In genomic region chr3:127730666-127731294, GRCh38 we compare ENCODE assay signal across 30 cellular contexts. TPM values are rescaled to one million over a fixed set of nuclear protein-coding genes. Genes with fewer than 3 reads are reported as not detected.
A peak's percentile ranks its signal among the peaks of the same experiment; 100 is the strongest.
DNase-seq lines count a peak whose midpoint lies in the region; ATAC-seq and TF ChIP-seq lines count a peak whose summit lies in the region.
"Had no signal": no experiment of that assay in that cellular context is flagged by ENCODE, and none has a peak within 500 bp of the region (broad histone marks: within the 10 kb centered on the region; RNA-seq: fewer than 3 reads in every experiment).

No MANE protein-coding gene starts in this region.

- no peak overlapping the region for H2AFZ ChIP-seq in Karpas-422 (ENCODE audit: low read length)

- no peaks in the 10 kb centered on the region for H3K9me2 ChIP-seq in Karpas-422 (replicated peaks; ENCODE audit: insufficient read depth, low read length)
- H3K9me2 ChIP-seq: SK-N-SH had no signal

- no peaks in the 10 kb centered on the region for H3K9me3 ChIP-seq in Karpas-422 (ENCODE audit: low read length)
- H3K9me3 ChIP-seq: left lung, ovary, right lobe of liver, SK-N-SH, tibial artery had no signal

- DNase-seq in CD14-positive monocyte (ENCODE audit: low spot score) (no peak), Karpas-422 (peak; percentile 57), osteocyte (ENCODE audit: extremely low spot score, unreplicated experiment) (no peak), ureter (ENCODE audit: low spot score) (no peak), MV-4-11 (lab: John Stamatoyannopoulos, UW) (no peak)
- no peak for DNase-seq in activated CD4-positive, alpha-beta T cell treated with anti-CD3 and anti-CD28 coated beads for 48 hours
- DNase-seq: activated CD4-positive, alpha-beta T cell treated with anti-CD3 and anti-CD28 coated beads for 4 hours; activated naive CD4-positive, alpha-beta T cell treated with anti-CD3 and anti-CD28 coated beads, Interleukin-2, amount 10 ng/mL, durations not matched to agents 7 days and 5 days; activated T-cell treated with anti-CD3 and anti-CD28 coated beads, Interleukin-2, amount 50 U/mL, for 72 hours; amygdala; CD4-positive, CD25-positive, alpha-beta regulatory T cell; central memory CD4-positive, alpha-beta T cell; EL; HCEC 1CT; KBM-7; left lung; MM.1S; NCI-H526 treated with DMSO at 0.1 percent for 48 hours; ovary; right lobe of liver; SK-N-SH; stimulated activated CD4-positive, alpha-beta T cell treated with anti-CD3 and anti-CD28 coated beads, Interleukin-15, amount 100 ng/mL, for 24 hours; stimulated activated naive CD8-positive, alpha-beta T cell treated with anti-CD3 and anti-CD28 coated beads, Interleukin-15, amount 100 ng/mL, for 72 hours; T-helper 2 cell; tibial artery had no signal

- peak overlapping the region; percentile 78 for H3K4me2 ChIP-seq in Karpas-422 (ENCODE audit: low read depth, low read length, poor library complexity, severe bottlenecking)
- H3K4me2 ChIP-seq: SK-N-SH had no signal

- H3K4me3 ChIP-seq in Karpas-422 (ENCODE audit: low read length), result peak overlapping the region; percentile 60; the same call in 1 of the 2 replicates
- H3K4me3 ChIP-seq: left lung, ovary, right lobe of liver, tibial artery had no signal

- peak overlapping the region; percentile 77 for H3K9ac ChIP-seq in Karpas-422 (ENCODE audit: low read length)
- H3K9ac ChIP-seq: SK-N-SH had no signal

- peak overlapping the region; percentile 98 for H3K27ac ChIP-seq in Karpas-422 (ENCODE audit: low read length)
- peak overlapping the region; percentile 55 for H3K27ac ChIP-seq in cingulate gyrus (ENCODE audit: low read depth, low read length)
- H3K27ac ChIP-seq: ovary, right lobe of liver, RWPE1, tibial artery had no signal

- peaks cover 4 to 6% (median 4%) of the 10 kb centered on the region in 7 donors for H3K9me3 Mint-ChIP-seq in CD14-positive monocyte
- no peaks in the 10 kb centered on the region for H3K9me3 Mint-ChIP-seq in osteocyte (ENCODE audit: unreplicated experiment)
- H3K9me3 Mint-ChIP-seq: activated naive CD4-positive, alpha-beta T cell treated with anti-CD3 and anti-CD28 coated beads, Interleukin-2, amount 10 ng/mL, durations not matched to agents 7 days and 5 days; activated T-cell treated with anti-CD3 and anti-CD28 coated beads, Interleukin-2, amount 50 U/mL, for 72 hours; CD4-positive, CD25-positive, alpha-beta regulatory T cell; mesothelial cell of epicardium; natural killer cell treated with Interleukin-12 subunit alpha and Interleukin-12 subunit beta and Interleukin-15 and Interleukin-18, amount 100 ng/mL, for 72 hours; stimulated activated naive CD8-positive, alpha-beta T cell treated with anti-CD3 and anti-CD28 coated beads, Interleukin-15, amount 100 ng/mL, for 72 hours had no signal

- no peak for TF ChIP-seq CTCF in CD14-positive monocyte (IDR thresholded peaks at IDR 0.05)
- no peak for TF ChIP-seq CTCF in osteocyte (IDR thresholded peaks at IDR 0.05)

- H3K36me3 ChIP-seq in Karpas-422 (ENCODE audit: insufficient read depth, low read length), result peaks cover 8% of the 10 kb centered on the region; the same call in 1 of the 2 replicates
- H3K36me3 ChIP-seq: left lung, ovary, right lobe of liver, tibial artery had no signal

- peak overlapping the region; percentile 69 to 99 (median 93) for H3K27ac Mint-ChIP-seq in CD14-positive monocyte
- H3K27ac Mint-ChIP-seq in osteocyte (ENCODE audit: unreplicated experiment), result peak overlapping the region; percentile 24
- H3K27ac Mint-ChIP-seq: activated naive CD4-positive, alpha-beta T cell treated with anti-CD3 and anti-CD28 coated beads, Interleukin-2, amount 10 ng/mL, durations not matched to agents 7 days and 5 days; activated T-cell treated with anti-CD3 and anti-CD28 coated beads, Interleukin-2, amount 50 U/mL, for 72 hours; CD4-positive, CD25-positive, alpha-beta regulatory T cell; mesothelial cell of epicardium; natural killer cell treated with Interleukin-12 subunit alpha and Interleukin-12 subunit beta and Interleukin-15 and Interleukin-18, amount 100 ng/mL, for 72 hours had no signal

- H4K20me1 ChIP-seq in Karpas-422 (ENCODE audit: insufficient read depth, low read depth, low read length), result no peaks in the 10 kb centered on the region

- H3K4me1 Mint-ChIP-seq in CD14-positive monocyte (peaks cover 68% of the 10 kb centered on the region), osteocyte (ENCODE audit: unreplicated experiment) (peaks cover 51% of the 10 kb centered on the region)
- H3K4me1 Mint-ChIP-seq: activated naive CD4-positive, alpha-beta T cell treated with anti-CD3 and anti-CD28 coated beads, Interleukin-2, amount 10 ng/mL, durations not matched to agents 7 days and 5 days; CD4-positive, CD25-positive, alpha-beta regulatory T cell had no signal

- intact Hi-C loops in CD14-positive monocyte (cut with micrococcal nuclease), result no loop called here

- H3K4me3 Mint-ChIP-seq in CD14-positive monocyte, result no peak overlapping the region
- no peak overlapping the region for H3K4me3 Mint-ChIP-seq in osteocyte (ENCODE audit: unreplicated experiment)
- H3K4me3 Mint-ChIP-seq: activated naive CD4-positive, alpha-beta T cell treated with anti-CD3 and anti-CD28 coated beads, Interleukin-2, amount 10 ng/mL, durations not matched to agents 7 days and 5 days; activated T-cell treated with anti-CD3 and anti-CD28 coated beads, Interleukin-2, amount 50 U/mL, for 72 hours; CD4-positive, CD25-positive, alpha-beta regulatory T cell; mesothelial cell of epicardium; natural killer cell treated with Interleukin-12 subunit alpha and Interleukin-12 subunit beta and Interleukin-15 and Interleukin-18, amount 100 ng/mL, for 72 hours; stimulated activated naive CD8-positive, alpha-beta T cell treated with anti-CD3 and anti-CD28 coated beads, Interleukin-15, amount 100 ng/mL, for 72 hours had no signal

- peaks cover 86% of the 10 kb centered on the region for H3K4me1 ChIP-seq in Karpas-422 (ENCODE audit: low read length)

- ATAC-seq in HG02870 (IDR thresholded peaks at IDR 0.05; ENCODE audit: unreplicated experiment), result no peak
- ATAC-seq: activated T-cell treated with anti-CD3 and anti-CD28 coated beads, Interleukin-2, amount 50 U/mL, for 72 hours; left lung; stimulated activated naive CD8-positive, alpha-beta T cell treated with anti-CD3 and anti-CD28 coated beads, Interleukin-15, amount 100 ng/mL, for 72 hours had no signal

- no peaks in the 10 kb centered on the region for H3K27me3 ChIP-seq in Karpas-422 (ENCODE audit: low read length)
- H3K27me3 ChIP-seq: left lung, ovary, right lobe of liver, tibial artery had no signal

- H3K79me2 ChIP-seq in Karpas-422 (ENCODE audit: low read length), result peaks cover 96% of the 10 kb centered on the region

- H3K27me3 Mint-ChIP-seq in CD14-positive monocyte (ENCODE audit: low read depth in 3 of 3), result peaks cover 0 to 2% (median 2%) of the 10 kb centered on the region in 3 donors
- H3K27me3 Mint-ChIP-seq in osteocyte (ENCODE audit: unreplicated experiment), result no peaks in the 10 kb centered on the region

- peaks cover 2 to 8% of the 10 kb centered on the region in 2 donors for H3K36me3 Mint-ChIP-seq in CD14-positive monocyte
- peaks cover 9% of the 10 kb centered on the region for H3K36me3 Mint-ChIP-seq in osteocyte (ENCODE audit: unreplicated experiment)
- H3K36me3 Mint-ChIP-seq: activated naive CD4-positive, alpha-beta T cell treated with anti-CD3 and anti-CD28 coated beads, Interleukin-2, amount 10 ng/mL, durations not matched to agents 7 days and 5 days; CD4-positive, CD25-positive, alpha-beta regulatory T cell; mesothelial cell of epicardium; natural killer cell treated with Interleukin-12 subunit alpha and Interleukin-12 subunit beta and Interleukin-15 and Interleukin-18, amount 100 ng/mL, for 72 hours had no signal

RNA-seq across cellular contexts. Expression of gene ABTB1, which starts 58.0 kb away (rescaled TPM):
- 100 to 1,000 TPM; 107 to 118 TPM for polyA plus RNA-seq in CD14-positive monocyte
- total RNA-seq in Karpas-422 (2014; rRNA removed; shearing (Covaris generic); ENCODE audit: low replicate concordance), result 20.1 and 25.5 TPM in 2 replicates
- total RNA-seq in osteocyte (69.8 and 73.4 TPM in 2 replicates), ureter (20.7 TPM)
